In the genomic region with DNA sequence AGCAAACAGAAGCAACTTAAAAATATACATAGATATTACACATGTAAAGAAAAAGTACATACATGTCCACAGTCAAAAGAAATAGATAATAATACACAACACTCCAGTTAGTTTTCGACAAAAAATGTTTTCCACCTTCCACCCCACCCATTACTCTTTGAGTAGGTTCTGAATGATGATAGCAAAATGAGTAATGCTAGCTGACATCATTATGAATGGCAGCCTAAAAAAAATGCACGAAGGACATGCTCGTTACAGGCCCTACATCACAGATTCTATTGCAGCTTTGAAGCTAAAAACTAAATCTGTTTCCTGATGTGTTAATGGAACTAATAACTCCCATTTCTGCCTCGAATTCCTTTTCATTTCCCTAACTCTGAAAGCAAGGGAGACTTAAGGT, we compare ENCODE assay signal across 17 cellular contexts.
"Had no signal": no experiment of that assay in that cellular context is flagged by ENCODE, and none has a peak within 500 bp of the region (broad histone marks: within the 10 kb centered on the region; RNA-seq: fewer than 3 reads in every experiment).

No MANE protein-coding gene starts in this region.

- H3K4me1 ChIP-seq: heart left ventricle, testis, tibial nerve had no signal

- H3K9me3 ChIP-seq: testis, tibial nerve had no signal

- DNase-seq: erythroblast; heart left ventricle; hippocampal formation; left colon; left ventricle myocardium superior; mesendoderm; naive thymus-derived CD4-positive, alpha-beta T cell; nephron progenitor cell; posterior cingulate gyrus; stimulated activated CD4-positive, alpha-beta T cell treated with anti-CD3 and anti-CD28 coated beads, Interleukin-2, amount 100 ng/mL, for 24 hours; stimulated activated CD4-positive, alpha-beta T cell treated with anti-CD3 and anti-CD28 coated beads, Interleukin-4, amount 100 ng/mL, for 4 hours; stimulated activated naive B cell treated with anti-CD40 and anti-IgM and Interleukin-4, amounts not matched to agents 10 μg/mL and 1 μg/mL and 100 μg/mL, for 72 hours; stimulated activated naive CD8-positive, alpha-beta T cell treated with anti-CD3 and anti-CD28 coated beads, Interleukin-15, amount 100 ng/mL, for 72 hours; testis had no signal

- H3K27me3 ChIP-seq: heart left ventricle, testis, tibial nerve had no signal

- H3K27ac ChIP-seq: heart left ventricle, testis, tibial nerve had no signal

- H3K36me3 ChIP-seq: heart left ventricle, tibial nerve had no signal

- H3K4me3 ChIP-seq: heart left ventricle, lung, testis, tibial nerve had no signal

- ATAC-seq: heart left ventricle; left colon; left ventricle myocardium superior; naive thymus-derived CD4-positive, alpha-beta T cell; sciatic nerve; stimulated activated naive B cell treated with anti-CD40 and anti-IgM and Interleukin-4, amounts not matched to agents 10 μg/mL and 1 μg/mL and 100 μg/mL, for 72 hours; stimulated activated naive CD8-positive, alpha-beta T cell treated with anti-CD3 and anti-CD28 coated beads, Interleukin-15, amount 100 ng/mL, for 72 hours had no signal
